30 cellular contexts compared by ENCODE assay signal in genomic region chr6:41769376-41769775, GRCh38. TPM values are rescaled to one million over a fixed set of nuclear protein-coding genes. Genes with fewer than 3 reads are reported as not detected.
DNase-seq lines count a peak whose midpoint lies in the region; TF ChIP-seq lines count a peak whose summit lies in the region.
"Had no signal": no experiment of that assay in that cellular context is flagged by ENCODE, and none has a peak within 500 bp of the region (broad histone marks: within the 10 kb centered on the region; RNA-seq: fewer than 3 reads in every experiment).

No MANE protein-coding gene starts in this region.

- H3K4me3 ChIP-seq in BLaER1 (no peak overlapping the region), Caco-2 (ENCODE audit: low read depth, low read length) (no peak overlapping the region)
- H3K4me3 ChIP-seq: gastroesophageal sphincter, right lobe of liver, SK-N-MC, tibial artery had no signal

- H3K27me3 Mint-ChIP-seq in Caco-2 (ENCODE audit: insufficient read depth, unreplicated experiment), result no peaks in the 10 kb centered on the region
- H3K27me3 Mint-ChIP-seq in endothelial cell (ENCODE audit: unreplicated experiment), result peaks cover 3% of the 10 kb centered on the region
- H3K27me3 Mint-ChIP-seq: activated CD4-positive, alpha-beta memory T cell treated with anti-CD3 and anti-CD28 coated beads, Interleukin-2, amount 10 ng/mL, durations not matched to agents 7 days and 5 days; activated naive CD4-positive, alpha-beta T cell treated with anti-CD3 and anti-CD28 coated beads, Interleukin-2, amount 50 U/mL, for 24 hours had no signal

- H3K27me3 ChIP-seq in BLaER1, result no peaks in the 10 kb centered on the region
- H3K27me3 ChIP-seq in Caco-2 (replicated peaks; ENCODE audit: control insufficient read depth, insufficient read depth, low read length), result no peaks in the 10 kb centered on the region
- H3K27me3 ChIP-seq: gastroesophageal sphincter, right lobe of liver, tibial artery had no signal

- intact Hi-C loops in Caco-2 (cut with micrococcal nuclease; ENCODE audit: unreplicated experiment), result no loop called here
- intact Hi-C loops in posterior vena cava (cut with DNase I), result no loop called here

- H4K20me1 ChIP-seq in BLaER1, result no peaks in the 10 kb centered on the region

- peaks cover 40% of the 10 kb centered on the region for H3K36me3 ChIP-seq in BLaER1
- peaks cover 2% of the 10 kb centered on the region; the same call in 1 of the 2 replicates for H3K36me3 ChIP-seq in Caco-2 (ENCODE audit: control insufficient read depth, insufficient read depth, low read length)

- no peak overlapping the region for H3K4me3 Mint-ChIP-seq in Caco-2 (ENCODE audit: unreplicated experiment)
- no peak overlapping the region for H3K4me3 Mint-ChIP-seq in endothelial cell (ENCODE audit: unreplicated experiment)
- H3K4me3 Mint-ChIP-seq: activated CD4-positive, alpha-beta memory T cell treated with anti-CD3 and anti-CD28 coated beads, Interleukin-2, amount 10 ng/mL, durations not matched to agents 7 days and 5 days; activated naive CD4-positive, alpha-beta T cell treated with anti-CD3 and anti-CD28 coated beads, Interleukin-2, amount 50 U/mL, for 24 hours had no signal

- no peak overlapping the region for H3K9ac ChIP-seq in BLaER1

- H3K4me1 Mint-ChIP-seq in Caco-2 (ENCODE audit: low read depth, unreplicated experiment), result peaks cover 6% of the 10 kb centered on the region
- H3K4me1 Mint-ChIP-seq in endothelial cell (ENCODE audit: unreplicated experiment), result peaks cover 33% of the 10 kb centered on the region
- H3K4me1 Mint-ChIP-seq: activated naive CD4-positive, alpha-beta T cell treated with anti-CD3 and anti-CD28 coated beads, Interleukin-2, amount 50 U/mL, for 24 hours; CD4-positive, CD25-positive, alpha-beta regulatory T cell had no signal

- TF ChIP-seq CTCF in Caco-2 (IDR thresholded peaks at IDR 0.05; ENCODE audit: insufficient read depth in 1 of 2, low read depth in 1 of 2, low read length in 1 of 2, severe bottlenecking in 1 of 2, unreplicated experiment in 1 of 2), result no peak
- TF ChIP-seq CTCF in endothelial cell (IDR thresholded peaks at IDR 0.05; ENCODE audit: unreplicated experiment), result no peak

- no peak for DNase-seq in Caco-2
- DNase-seq in endothelial cell (ENCODE audit: low spot score), result no peak
- DNase-seq in posterior vena cava (ENCODE audit: low spot score), result peak; percentile 41
- DNase-seq in NCI-H146 treated with DMSO at 0.1 percent for 48 hours (lab: John Stamatoyannopoulos, UW; ENCODE audit: unreplicated experiment), result no peak
- DNase-seq in NCI-H345 (lab: John Stamatoyannopoulos, UW), result no peak
- DNase-seq in Kasumi-1 (lab: John Stamatoyannopoulos, UW), result no peak
- DNase-seq: activated CD4-positive, alpha-beta memory T cell treated with anti-CD3 and anti-CD28 coated beads, Interleukin-2, amount 10 ng/mL, durations not matched to agents 7 days and 5 days; activated CD4-positive, CD25-positive, alpha-beta regulatory T cell treated with anti-CD3 and anti-CD28 coated beads, Interleukin-2, amount 50 U/mL, for 72 hours; amygdala; HCEC 1CT; hippocampal formation; left cardiac atrium; mesenchymal stem cell; NCI-H1092; NCI-H1694 treated with DMSO at 0.1 percent for 48 hours; NCI-H2171 treated with DMSO at 0.1 percent for 48 hours; NCI-H524; OCI-M1; stimulated activated CD4-positive, alpha-beta T cell treated with anti-CD3 and anti-CD28 coated beads, Interleukin-12 subunit alpha, Interleukin-12 subunit beta, amount 100 ng/mL, for 4 hours; stimulated activated CD4-positive, alpha-beta T cell treated with anti-CD3 and anti-CD28 coated beads, Interleukin-2, amount 100 ng/mL, for 48 hours; tibial artery had no signal

- no peak overlapping the region for H3K27ac ChIP-seq in BLaER1
- H3K27ac ChIP-seq: right lobe of liver, SK-N-MC, tibial artery had no signal

- no TSS peak for BruUV-seq in Caco-2 (replicated peaks; lab: Mats Ljungman, UMichigan)

- peaks cover 32% of the 10 kb centered on the region for H3K4me1 ChIP-seq in BLaER1
- H3K4me1 ChIP-seq in Caco-2, result peaks cover 32% of the 10 kb centered on the region
- H3K4me1 ChIP-seq: right lobe of liver, tibial artery had no signal

- H3K9me3 ChIP-seq in BLaER1, result no peaks in the 10 kb centered on the region
- no peaks in the 10 kb centered on the region for H3K9me3 ChIP-seq in Caco-2
- H3K9me3 ChIP-seq: gastroesophageal sphincter, right lobe of liver, tibial artery had no signal

- POLR2A ChIA-PET in Caco-2 (lab: Charles Lee), result no interaction called here

- CTCF ChIA-PET in Caco-2 (lab: Charles Lee), result interaction anchor here (0.8 kb wide), 1 partner anchor 78 kb away, joined by 3 read pairs; no protein-coding TSS in a partner anchor

- H3K4me2 ChIP-seq in BLaER1, result peak overlapping the region; percentile 47

- no peaks in the 10 kb centered on the region for H3K9me3 Mint-ChIP-seq in Caco-2 (ENCODE audit: unreplicated experiment)
- H3K9me3 Mint-ChIP-seq in endothelial cell (ENCODE audit: unreplicated experiment), result no peaks in the 10 kb centered on the region
- H3K9me3 Mint-ChIP-seq: activated CD4-positive, alpha-beta memory T cell treated with anti-CD3 and anti-CD28 coated beads, Interleukin-2, amount 10 ng/mL, durations not matched to agents 7 days and 5 days; activated naive CD4-positive, alpha-beta T cell treated with anti-CD3 and anti-CD28 coated beads, Interleukin-2, amount 50 U/mL, for 24 hours; activated T-helper 2 cell treated with anti-CD3 and anti-CD28 coated beads, Interferon-gamma antibody, Interleukin-2, Interleukin-4, amounts not matched to agents 10 μg/mL and 5 μg/mL and 100 μg/mL, durations not matched to agents 14 hours and 24 hours and 36 hours had no signal

- H3K36me3 Mint-ChIP-seq in Caco-2 (ENCODE audit: insufficient read depth, unreplicated experiment) (peaks cover 17% of the 10 kb centered on the region), endothelial cell (ENCODE audit: low read depth, unreplicated experiment) (peaks cover 23% of the 10 kb centered on the region)
- H3K36me3 Mint-ChIP-seq: activated naive CD4-positive, alpha-beta T cell treated with anti-CD3 and anti-CD28 coated beads, Interleukin-2, amount 50 U/mL, for 24 hours had no signal

- H3K27ac Mint-ChIP-seq in Caco-2 (ENCODE audit: unreplicated experiment) (peak overlapping the region; percentile 87), endothelial cell (ENCODE audit: unreplicated experiment) (peak overlapping the region; percentile 78)
- H3K27ac Mint-ChIP-seq: activated CD4-positive, alpha-beta memory T cell treated with anti-CD3 and anti-CD28 coated beads, Interleukin-2, amount 10 ng/mL, durations not matched to agents 7 days and 5 days; activated naive CD4-positive, alpha-beta T cell treated with anti-CD3 and anti-CD28 coated beads, Interleukin-2, amount 50 U/mL, for 24 hours had no signal

RNA-seq across cellular contexts. Expression of gene FRS3, which starts 10.3 kb away (rescaled TPM):
- total RNA-seq in Caco-2 (2022) (4.1 and 4.3 TPM in 2 replicates), endothelial cell (ENCODE audit: unreplicated experiment) (8.8 TPM), posterior vena cava (1 to 10 TPM; 4.0 to 4.2 TPM)

RNA-seq across cellular contexts. Expression of gene PRICKLE4, which starts 11.2 kb away (rescaled TPM):
- total RNA-seq in Caco-2 (2022), result 1.8 and 2.8 TPM in 2 replicates
- 20.7 TPM for total RNA-seq in endothelial cell (ENCODE audit: unreplicated experiment)
- total RNA-seq in posterior vena cava, result 1 to 10 TPM; 1.4 to 5.8 TPM
- total RNA-seq: activated CD4-positive, alpha-beta memory T cell treated with anti-CD3 and anti-CD28 coated beads, Interleukin-2, amount 10 ng/mL, durations not matched to agents 7 days and 5 days; activated T-helper 2 cell treated with anti-CD3 and anti-CD28 coated beads, Interferon-gamma antibody, Interleukin-2, Interleukin-4, amounts not matched to agents 10 μg/mL and 5 μg/mL and 100 μg/mL, durations not matched to agents 14 hours and 24 hours and 36 hours; CD4-positive, CD25-positive, alpha-beta regulatory T cell had no signal

RNA-seq across cellular contexts. Expression of gene TOMM6, which starts 18.1 kb away (rescaled TPM):
- total RNA-seq in Caco-2 (2022) (224 and 260 TPM in 2 replicates), endothelial cell (ENCODE audit: unreplicated experiment) (167 TPM), posterior vena cava (100 to 1,000 TPM in 1 of 2 donors, 10 to 100 TPM in 1; 84.2 to 101 TPM)

RNA-seq across cellular contexts. Expression of gene PGC, which starts 22.2 kb away (rescaled TPM):
- total RNA-seq in Caco-2 (2022) (8.9 and 12.2 TPM in 2 replicates), endothelial cell (ENCODE audit: unreplicated experiment) (not detected), posterior vena cava (not detected)
- total RNA-seq: activated CD4-positive, alpha-beta memory T cell treated with anti-CD3 and anti-CD28 coated beads, Interleukin-2, amount 10 ng/mL, durations not matched to agents 7 days and 5 days; activated T-helper 2 cell treated with anti-CD3 and anti-CD28 coated beads, Interferon-gamma antibody, Interleukin-2, Interleukin-4, amounts not matched to agents 10 μg/mL and 5 μg/mL and 100 μg/mL, durations not matched to agents 14 hours and 24 hours and 36 hours; CD4-positive, CD25-positive, alpha-beta regulatory T cell; endothelial cell of umbilical vein; left cardiac atrium; T-helper 1 cell treated with Interleukin-12 subunit alpha and Interleukin-12 subunit beta and Interleukin-4 antibody, amounts not matched to agents 30 ng/mL and 1 ng/mL, for 36 hours had no signal

RNA-seq across cellular contexts. Expression of gene TFEB, which starts 34.0 kb away (rescaled TPM):
- total RNA-seq in Caco-2 (2022), result 3.8 and 3.9 TPM in 2 replicates
- total RNA-seq in endothelial cell (ENCODE audit: unreplicated experiment), result 10.4 TPM
- 10 to 100 TPM; 15.1 to 20.6 TPM for total RNA-seq in posterior vena cava
